Comparison of ENCODE assay signal across 1 cellular context in genomic region chr2:195488567-195488966, GRCh38.
TF ChIP-seq lines count a peak whose summit lies in the region.

No MANE protein-coding gene starts in this region.

TF ChIP-seq in SK-N-SH, 30 proteins besides CTCF, POLR2A, EP300 and RAD21 (continued from another document):
- TF ChIP-seq USF1 (IDR thresholded peaks at IDR 0.05; ENCODE audit: borderline replicate concordance, low read depth) (no peak), TEAD4 (IDR thresholded peaks at IDR 0.05; ENCODE audit: borderline replicate concordance, insufficient read depth) (no peak), USF2 (IDR thresholded peaks at IDR 0.05; ENCODE audit: borderline replicate concordance, low read depth, low read length) (no peak), SMC3 (IDR thresholded peaks at IDR 0.05; ENCODE audit: low read depth, low read length) (no peak), MXI1 (IDR thresholded peaks at IDR 0.05; ENCODE audit: low read depth, low read length) (no peak), CHD2 (IDR thresholded peaks at IDR 0.05; ENCODE audit: low read length, partially characterized antibody) (no peak), TAF1 (IDR thresholded peaks at IDR 0.05; ENCODE audit: borderline replicate concordance, low read depth, low read length) (no peak)
